Comparison of ENCODE assay signal across 1 cellular context in genomic region chr2:189165656-189166380, GRCh38.
A peak's percentile ranks its signal among the peaks of the same experiment; 100 is the strongest.
TF ChIP-seq lines count a peak whose summit lies in the region.

No MANE protein-coding gene starts in this region.

TF ChIP-seq in IMR-90, 13 proteins besides CTCF, POLR2A, EP300 and RAD21 (continued from another document):
- TF ChIP-seq ELK1 (IDR thresholded peaks at IDR 0.05; ENCODE audit: borderline replicate concordance, low read depth, low read length) (no peak), USF2 (IDR thresholded peaks at IDR 0.05; ENCODE audit: low read depth, low read length) (no peak), FOS (IDR thresholded peaks at IDR 0.05; ENCODE audit: low read depth, low read length) (no peak), RCOR1 (IDR thresholded peaks at IDR 0.05; ENCODE audit: insufficient replicate concordance, low read length) (no peak), CEBPB (IDR thresholded peaks at IDR 0.05; ENCODE audit: low read depth, low read length) (0 out of 2 replicates have a peak, but pooled peaks have one; percentile 4)
